23 cellular contexts compared by ENCODE assay signal in the genomic region with DNA sequence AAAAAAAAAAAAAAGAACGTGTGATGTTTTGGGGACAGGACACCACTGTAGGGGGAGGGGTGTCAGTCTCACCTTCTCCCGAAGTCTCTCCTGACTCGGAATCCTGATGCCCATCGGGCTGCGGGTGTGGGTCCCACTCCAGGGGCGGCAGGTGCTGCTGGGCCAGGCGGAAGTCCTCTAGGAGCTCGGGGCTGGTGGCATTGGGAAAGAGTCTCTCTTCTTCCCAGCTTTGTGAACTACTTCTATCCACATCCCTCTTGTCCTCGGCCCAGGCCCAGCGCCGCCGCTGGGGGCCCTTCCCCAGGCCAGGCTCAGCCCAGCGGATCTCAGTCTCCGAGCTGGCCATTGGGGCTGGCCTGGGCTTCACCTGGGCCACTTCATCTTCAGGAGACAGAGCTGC. TPM values are rescaled to one million over a fixed set of nuclear protein-coding genes. Genes with fewer than 3 reads are reported as not detected.
DNase-seq lines count a peak whose midpoint lies in the region; ATAC-seq, FAIRE-seq and TF ChIP-seq lines count a peak whose summit lies in the region.
"Had no signal": no experiment of that assay in that cellular context is flagged by ENCODE, and none has a peak within 500 bp of the region (broad histone marks: within the 10 kb centered on the region; RNA-seq: fewer than 3 reads in every experiment).

No MANE protein-coding gene starts in this region.

- peaks cover 84% of the 10 kb centered on the region for H3K4me1 Mint-ChIP-seq in stimulated activated naive CD8-positive, alpha-beta T cell treated with anti-CD3 and anti-CD28 coated beads, Interleukin-15, Interleukin-2, amounts not matched to agents 100 ng/mL and 50 ng/mL, for 24 hours (ENCODE audit: low read depth)
- peaks cover 60 to 92% (median 78%) of the 10 kb centered on the region in 3 donors for H3K4me1 Mint-ChIP-seq in naive B cell

- no peaks in the 10 kb centered on the region for H3K9me3 ChIP-seq in kidney (ENCODE audit: control insufficient read depth in 1 of 2, low read length in 2 of 2)
- H3K9me3 ChIP-seq: heart left ventricle had no signal

- peaks cover 78% of the 10 kb centered on the region for H3K36me3 Mint-ChIP-seq in stimulated activated naive CD8-positive, alpha-beta T cell treated with anti-CD3 and anti-CD28 coated beads, Interleukin-15, Interleukin-2, amounts not matched to agents 100 ng/mL and 50 ng/mL, for 24 hours (ENCODE audit: low read depth)
- H3K36me3 Mint-ChIP-seq in activated naive CD4-positive, alpha-beta T cell treated with anti-CD3 and anti-CD28 coated beads, Interleukin-2, amount 50 U/mL, for 72 hours = peaks cover 47 to 65% of the 10 kb centered on the region in 2 donors
- H3K36me3 Mint-ChIP-seq in naive B cell = peaks cover 17 to 34% of the 10 kb centered on the region in 2 donors

- H3K9ac ChIP-seq in kidney (ENCODE audit: low read length in 2 of 2) = no peak overlapping the region

- peaks cover 0 to 18% of the 10 kb centered on the region in 2 donors for H3K4me1 ChIP-seq in kidney (ENCODE audit: control insufficient read depth in 1 of 2, insufficient read depth in 1 of 2, low read depth in 1 of 2, low read length in 2 of 2)

- H3K27ac ChIP-seq in kidney (ENCODE audit: low read depth in 2 of 2, low read length in 2 of 2) = no peak overlapping the region

- FAIRE-seq in kidney (lab: Jason Lieb, UNC) = no peak
- FAIRE-seq: bronchial epithelial cell, GM19239 had no signal

- H3K4me3 Mint-ChIP-seq in stimulated activated naive CD8-positive, alpha-beta T cell treated with anti-CD3 and anti-CD28 coated beads, Interleukin-15, Interleukin-2, amounts not matched to agents 100 ng/mL and 50 ng/mL, for 24 hours = peak overlapping the region; percentile 89
- peak overlapping the region in 3 of 8 donors; percentile 9 to 54 (median 32) for H3K4me3 Mint-ChIP-seq in naive B cell
- H3K4me3 Mint-ChIP-seq: HFFc6 had no signal

- H3K9me3 Mint-ChIP-seq in stimulated activated naive CD8-positive, alpha-beta T cell treated with anti-CD3 and anti-CD28 coated beads, Interleukin-15, Interleukin-2, amounts not matched to agents 100 ng/mL and 50 ng/mL, for 24 hours = no peaks in the 10 kb centered on the region
- H3K9me3 Mint-ChIP-seq in activated naive CD4-positive, alpha-beta T cell treated with anti-CD3 and anti-CD28 coated beads, Interleukin-2, amount 50 U/mL, for 72 hours = no peaks in the 10 kb centered on the region
- H3K9me3 Mint-ChIP-seq in naive B cell = no peaks in the 10 kb centered on the region
- H3K9me3 Mint-ChIP-seq: HFFc6 had no signal

- no peaks in the 10 kb centered on the region for H3K27me3 Mint-ChIP-seq in stimulated activated naive CD8-positive, alpha-beta T cell treated with anti-CD3 and anti-CD28 coated beads, Interleukin-15, Interleukin-2, amounts not matched to agents 100 ng/mL and 50 ng/mL, for 24 hours
- no peaks in the 10 kb centered on the region for H3K27me3 Mint-ChIP-seq in naive B cell

- intact Hi-C loops in kidney (cut with DNase I) = no loop called here

- no peak for TF ChIP-seq CTCF in kidney (IDR thresholded peaks at IDR 0.05; ENCODE audit: borderline replicate concordance, extremely low read depth, insufficient read depth)

- H3K27ac Mint-ChIP-seq in stimulated activated naive CD8-positive, alpha-beta T cell treated with anti-CD3 and anti-CD28 coated beads, Interleukin-15, Interleukin-2, amounts not matched to agents 100 ng/mL and 50 ng/mL, for 24 hours = peak overlapping the region; percentile 98
- H3K27ac Mint-ChIP-seq in activated naive CD4-positive, alpha-beta T cell treated with anti-CD3 and anti-CD28 coated beads, Interleukin-2, amount 50 U/mL, for 72 hours = peak overlapping the region; percentile 62 to 100
- H3K27ac Mint-ChIP-seq in naive B cell = peak overlapping the region in 4 of 6 donors; percentile 60 to 84 (median 71)
- H3K27ac Mint-ChIP-seq: HFFc6 had no signal

- no peak for DNase-seq in stimulated activated naive CD8-positive, alpha-beta T cell treated with anti-CD3 and anti-CD28 coated beads, Interleukin-15, Interleukin-2, amounts not matched to agents 100 U/mL and 50 U/mL, for 24 hours
- DNase-seq in activated naive CD4-positive, alpha-beta T cell treated with anti-CD3 and anti-CD28 coated beads, Interleukin-2, amount 50 U/mL, for 72 hours (ENCODE audit: low spot score in 2 of 2) = no peak
- no peak for DNase-seq in naive B cell
- DNase-seq in kidney = no peak
- DNase-seq in NCI-H2107 (lab: John Stamatoyannopoulos, UW) = no peak
- DNase-seq in mucosa of gallbladder (ENCODE audit: low spot score) = no peak
- DNase-seq: activated CD4-positive, CD25-positive, alpha-beta regulatory T cell treated with anti-CD3 and anti-CD28 coated beads, Interleukin-2, amount 50 U/mL, for 72 hours; activated effector memory CD4-positive, alpha-beta T cell treated with anti-CD3 and anti-CD28 coated beads, Interleukin-2, amount 50 U/mL, for 16 hours; DMS153; effector CD4-positive, alpha-beta T cell; HFFc6; NCI-H1105; NK-92 treated with Interleukin-12 subunit alpha and Interleukin-12 subunit beta, amount 100 ng/mL, for 24 hours; stimulated activated naive CD4-positive, alpha-beta T cell treated with Interleukin-2 at 50 U/mL for 16 hours had no signal

- peaks cover 5 to 8% of the 10 kb centered on the region in 2 donors for H3K36me3 ChIP-seq in kidney (ENCODE audit: control insufficient read depth in 1 of 2, insufficient read depth in 2 of 2, low read length in 2 of 2)

- no peak overlapping the region for H3K4me3 ChIP-seq in kidney (ENCODE audit: low read length in 2 of 2)
- H3K4me3 ChIP-seq: smooth muscle cell had no signal

- no peak for ATAC-seq in stimulated activated naive CD8-positive, alpha-beta T cell treated with anti-CD3 and anti-CD28 coated beads, Interleukin-15, Interleukin-2, amounts not matched to agents 100 U/mL and 50 U/mL, for 24 hours
- ATAC-seq in activated naive CD4-positive, alpha-beta T cell treated with anti-CD3 and anti-CD28 coated beads, Interleukin-2, amount 50 U/mL, for 72 hours = no peak
- ATAC-seq in naive B cell (ENCODE audit: low read depth in 2 of 2) (no peak), HG02571 (IDR thresholded peaks at IDR 0.05; ENCODE audit: unreplicated experiment) (no peak)
- ATAC-seq: heart left ventricle had no signal

RNA-seq across cellular contexts. Expression of a gene that starts 6.8 kb away (rescaled TPM):
- total RNA-seq in activated naive CD4-positive, alpha-beta T cell treated with anti-CD3 and anti-CD28 coated beads, Interleukin-2, amount 50 U/mL, for 72 hours = 100 to 1,000 TPM; 165 to 174 TPM
- polyA plus RNA-seq in naive B cell (ENCODE audit: low read depth in 6 of 6) = 10 to 100 TPM in 5 of 6 donors, under 1 TPM in 1; 0.78 to 34.1 (median 13.7) TPM
- 52.1 TPM for total RNA-seq in kidney
- 6.1 TPM for polyA plus RNA-seq in kidney (ENCODE audit: insufficient read depth, low read depth, low replicate concordance)
- 41.0 TPM for total RNA-seq in mucosa of gallbladder

RNA-seq across cellular contexts. Expression of a gene that starts 51.3 kb away (rescaled TPM):
- not detected for total RNA-seq in activated naive CD4-positive, alpha-beta T cell treated with anti-CD3 and anti-CD28 coated beads, Interleukin-2, amount 50 U/mL, for 72 hours
- polyA plus RNA-seq in naive B cell (ENCODE audit: low read depth in 6 of 6) = not detected
- not detected for total RNA-seq in kidney
- polyA plus RNA-seq in kidney (ENCODE audit: insufficient read depth, low read depth, low replicate concordance) = not detected
- 2.8 TPM for total RNA-seq in mucosa of gallbladder
- total RNA-seq: bronchial epithelial cell; fibroblast of lung; heart left ventricle; HFFc6; kidney epithelial cell; smooth muscle cell; T-helper 2 cell treated with Interferon-gamma antibody and Interleukin-4, amounts not matched to agents 100 ng/mL and 5 ng/mL, for 36 hours had no signal
- polyA plus RNA-seq: fibroblast of lung, smooth muscle cell had no signal

RNA-seq across cellular contexts. Expression of a gene that starts 58.1 kb away (rescaled TPM):
- total RNA-seq in activated naive CD4-positive, alpha-beta T cell treated with anti-CD3 and anti-CD28 coated beads, Interleukin-2, amount 50 U/mL, for 72 hours = not detected
- polyA plus RNA-seq in naive B cell (ENCODE audit: low read depth in 6 of 6) (not detected), kidney (ENCODE audit: insufficient read depth, low read depth, low replicate concordance) (0.73 TPM)
- total RNA-seq in kidney (not detected), mucosa of gallbladder (12.7 TPM)
- total RNA-seq: bronchial epithelial cell; fibroblast of lung; HFFc6; kidney epithelial cell; smooth muscle cell; T-helper 2 cell treated with Interferon-gamma antibody and Interleukin-4, amounts not matched to agents 100 ng/mL and 5 ng/mL, for 36 hours had no signal
- polyA plus RNA-seq: fibroblast of lung had no signal

Comparison
In these comparisons a context has a peak if more than half of its experiments do, and no peak if none do; other contexts are left out.
1. RNA of a gene that starts 58.1 kb away (total RNA-seq): 12.7 TPM in mucosa of gallbladder (single experiment); not detected in activated naive CD4-positive, alpha-beta T cell treated with anti-CD3 and anti-CD28 coated beads, Interleukin-2, amount 50 U/mL, for 72 hours and not detected in kidney (single experiment); every median in the first group is over 10 times any median in the second.
2. Peak in every context shown above with its lines, with median percentiles within 50 percentile points of each other: H3K27ac Mint-ChIP-seq.